ENCODE assay signal across 16 cellular contexts in the genomic region with DNA sequence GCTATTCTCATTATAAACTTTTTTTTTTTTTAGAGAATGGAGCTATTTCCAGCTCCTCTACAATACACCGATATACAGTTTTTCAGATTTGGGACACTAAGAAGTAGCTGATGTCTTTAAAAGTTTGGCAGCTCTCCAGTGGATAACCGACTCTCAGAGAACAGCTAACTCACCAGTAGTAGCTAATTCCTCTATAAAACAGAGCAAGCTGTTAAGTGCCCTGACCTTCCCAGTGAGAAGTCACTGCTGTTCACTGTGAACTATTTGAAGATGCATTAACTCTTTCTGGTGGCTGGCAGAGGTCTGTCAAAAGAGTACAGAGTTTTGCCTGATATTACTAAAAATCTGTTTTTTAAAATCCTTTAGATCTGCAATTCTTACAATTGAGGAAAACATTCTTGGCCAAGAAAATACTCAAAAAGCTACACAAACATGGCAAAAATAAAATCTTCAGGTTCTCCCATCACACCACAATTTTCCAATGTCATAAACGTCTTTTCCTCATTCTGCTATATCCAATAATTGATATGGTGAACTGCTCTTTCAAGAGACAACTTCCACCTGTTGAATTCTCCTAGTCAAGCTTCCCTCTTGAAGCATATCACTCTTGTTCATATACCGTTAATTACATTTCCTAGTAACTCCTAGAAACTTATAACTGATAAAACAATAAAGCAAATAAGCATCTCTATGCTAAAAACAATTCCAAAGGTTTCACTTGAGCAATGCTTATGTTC. TPM values are rescaled to one million over a fixed set of nuclear protein-coding genes. Genes with fewer than 3 reads are reported as not detected.
DNase-seq lines count a peak whose midpoint lies in the region; ATAC-seq, FAIRE-seq and TF ChIP-seq lines count a peak whose summit lies in the region.
"Had no signal": no experiment of that assay in that cellular context is flagged by ENCODE, and none has a peak within 500 bp of the region (broad histone marks: within the 10 kb centered on the region; RNA-seq: fewer than 3 reads in every experiment).

No MANE protein-coding gene starts in this region.

- H3K9me3 ChIP-seq in body of pancreas: no peaks in the 10 kb centered on the region
- no peaks in the 10 kb centered on the region for H3K9me3 ChIP-seq in WERI-Rb-1 (ENCODE audit: severe bottlenecking)
- no peaks in the 10 kb centered on the region for H3K9me3 ChIP-seq in small intestine (ENCODE audit: control insufficient read depth, low read depth)

- DNase-seq in NCI-H2171 treated with DMSO at 0.1 percent for 48 hours (lab: John Stamatoyannopoulos, UW) (peak; percentile 13), NCI-H2171 (lab: John Stamatoyannopoulos, UW) (no peak), body of pancreas (no peak), inferior parietal cortex (ENCODE audit: extremely low spot score) (peak; percentile 30), WERI-Rb-1 (no peak), cortex of kidney (lab: John Stamatoyannopoulos, UW) (no peak), small intestine (no peak)
- no peak for DNase-seq in activated CD4-positive, alpha-beta T cell treated with anti-CD3 and anti-CD28 coated beads, Interleukin-2, amount 50 U/mL, for 4 hours
- DNase-seq: 8988T; activated naive CD8-positive, alpha-beta T cell treated with anti-CD3 and anti-CD28 coated beads for 36 hours; DND-41; effector memory CD8-positive, alpha-beta T cell; NCI-H1436; nucleus accumbens; stimulated activated CD4-positive, alpha-beta T cell treated with anti-CD3 and anti-CD28 coated beads, Interleukin-4, amount 100 ng/mL, for 24 hours; T-helper 2 cell had no signal

- no peak for TF ChIP-seq CTCF in body of pancreas (IDR thresholded peaks at IDR 0.05)
- TF ChIP-seq CTCF in WERI-Rb-1 (IDR thresholded peaks at IDR 0.05; ENCODE audit: low read depth, low read length): no peak

- H3K4me3 ChIP-seq in body of pancreas (no peak overlapping the region), WERI-Rb-1 (ENCODE audit: low read depth, low read length) (no peak overlapping the region), small intestine (ENCODE audit: low read depth in 1 of 2, low read length in 2 of 2) (no peak overlapping the region)

- peak; percentile 33 for ATAC-seq in body of pancreas
- ATAC-seq: effector memory CD8-positive, alpha-beta T cell had no signal

- TF ChIP-seq POLR2A in body of pancreas (IDR thresholded peaks at IDR 0.05): no peak

- WGBS in body of pancreas, 2 donors: 30 to 31% methylated on average over 4 of the region's 4 CpGs
- WGBS in small intestine, 3 donors: 42 to 49% (median 43%) methylated on average over 4 of the region's 4 CpGs

- H3K27me3 ChIP-seq in body of pancreas: no peaks in the 10 kb centered on the region
- H3K27me3 ChIP-seq in WERI-Rb-1 (ENCODE audit: insufficient read depth, low read depth, severe bottlenecking): no peaks in the 10 kb centered on the region
- no peaks in the 10 kb centered on the region for H3K27me3 ChIP-seq in small intestine (ENCODE audit: control insufficient read depth in 2 of 2, insufficient read depth in 2 of 2, low read length in 2 of 2)

- H3K4me1 ChIP-seq in body of pancreas (peaks cover 21% of the 10 kb centered on the region), small intestine (ENCODE audit: control insufficient read depth in 2 of 2, insufficient read depth in 1 of 2, low read depth in 1 of 2, low read length in 1 of 2) (no peaks in the 10 kb centered on the region)

- intact Hi-C loops in body of pancreas (cut with DNase I): no loop called here

- H3K36me3 ChIP-seq in body of pancreas (replicated peaks in 1 of 2; ENCODE audit: insufficient read depth in 1 of 2, low read depth in 2 of 2) (no peaks in the 10 kb centered on the region), WERI-Rb-1 (no peaks in the 10 kb centered on the region), small intestine (ENCODE audit: control insufficient read depth in 2 of 2, insufficient read depth in 2 of 2, low read length in 2 of 2) (no peaks in the 10 kb centered on the region)

- no peak for FAIRE-seq in small intestine (lab: Jason Lieb, UNC)

- H3K27ac ChIP-seq in body of pancreas: no peak overlapping the region
- H3K27ac ChIP-seq in WERI-Rb-1: no peak overlapping the region
- no peak overlapping the region for H3K27ac ChIP-seq in small intestine (ENCODE audit: low read depth in 1 of 2, low read length in 1 of 2)

RNA-seq across cellular contexts. Expression of gene TBC1D4, which starts 44.2 kb away (rescaled TPM):
- total RNA-seq in body of pancreas: 10 to 100 TPM; 28.3 to 29.7 TPM
- 1 to 10 TPM; 2.4 to 8.1 (median 4.0) TPM for polyA plus RNA-seq in small intestine

Comparison
In these comparisons a context has a peak if more than half of its experiments do, and no peak if none do; other contexts are left out.
1. DNase-seq: peak in NCI-H2171 treated with DMSO at 0.1 percent for 48 hours (single experiment) and inferior parietal cortex (single experiment); none in NCI-H2171 (single experiment), body of pancreas (0 of 4), WERI-Rb-1 (single experiment), cortex of kidney (single experiment), small intestine (single experiment) and activated CD4-positive, alpha-beta T cell treated with anti-CD3 and anti-CD28 coated beads, Interleukin-2, amount 50 U/mL, for 4 hours (0 of 2).